7 cellular contexts compared by ENCODE assay signal in genomic region chr17:40063915-40064531, GRCh38. TPM values are rescaled to one million over a fixed set of nuclear protein-coding genes. Genes with fewer than 3 reads are reported as not detected.
A peak's percentile ranks its signal among the peaks of the same experiment; 100 is the strongest.
DNase-seq lines count a peak whose midpoint lies in the region; ATAC-seq and TF ChIP-seq lines count a peak whose summit lies in the region.
"Had no signal": no experiment of that assay in that cellular context is flagged by ENCODE, and none has a peak within 500 bp of the region (broad histone marks: within the 10 kb centered on the region; RNA-seq: fewer than 3 reads in every experiment).

No MANE protein-coding gene starts in this region.

- H2BK20ac ChIP-seq in IMR-90 (ENCODE audit: low read depth, low read length), result no peak overlapping the region

- peak overlapping the region; percentile 89 for H3K14ac ChIP-seq in IMR-90 (replicated peaks; ENCODE audit: low read depth, low read length)

- peak overlapping the region; percentile 85 for H2AK5ac ChIP-seq in IMR-90 (ENCODE audit: low read depth, low read length)

- H2AFZ ChIP-seq in IMR-90 (replicated peaks; ENCODE audit: low read length, poor library complexity), result no peak overlapping the region
- no peak overlapping the region for H2AFZ ChIP-seq in neural cell (ENCODE audit: low read depth, low read length)

- H3K56ac ChIP-seq in IMR-90 (ENCODE audit: extremely low read depth, insufficient read depth, low read length), result peak overlapping the region; percentile 60

- H3K36me3 Mint-ChIP-seq in MCF 10A (ENCODE audit: insufficient read depth, unreplicated experiment), result no peaks in the 10 kb centered on the region

- H3K27ac ChIP-seq in IMR-90 (ENCODE audit: insufficient read depth, low read length) (peak overlapping the region; percentile 64), neural cell (ENCODE audit: low read length) (peak overlapping the region; percentile 87)

- H2BK15ac ChIP-seq in IMR-90 (ENCODE audit: low read depth, low read length), result no peak overlapping the region

- peak overlapping the region; percentile 76; the same call in 1 of the 2 replicates for H4K91ac ChIP-seq in IMR-90 (ENCODE audit: insufficient read depth, low read depth, low read length)

- peak overlapping the region; percentile 95 for H3K4me3 ChIP-seq in IMR-90 (ENCODE audit: insufficient read depth, low read depth, low read length)
- peak overlapping the region; percentile 92 for H3K4me3 ChIP-seq in neural cell (ENCODE audit: low read length)

- H3K79me1 ChIP-seq in IMR-90 (ENCODE audit: low read depth in 1 of 2, low read length in 2 of 2), result peaks cover 27 to 60% of the 10 kb centered on the region in 2 experiments

- no peak overlapping the region for H3K18ac ChIP-seq in IMR-90 (ENCODE audit: low read depth, low read length)

- dilution Hi-C loops in IMR-90 (cut with HindIII; ENCODE audit: low sequenced_read_pairs, unreplicated experiment), result no loop called here

- no peaks in the 10 kb centered on the region for H3K27me3 ChIP-seq in IMR-90 (ENCODE audit: control insufficient read depth, insufficient read depth, low read length)
- H3K27me3 ChIP-seq in neural cell (ENCODE audit: insufficient read depth, low read depth, low read length), result no peaks in the 10 kb centered on the region

- H3K27me3 Mint-ChIP-seq in MCF 10A (ENCODE audit: insufficient read depth, unreplicated experiment), result no peaks in the 10 kb centered on the region

- TF ChIP-seq RAD21 in IMR-90 (IDR thresholded peaks at IDR 0.05; ENCODE audit: low read length), result no peak
- no peak for TF ChIP-seq RAD21 in neural cell (conservative IDR thresholded peaks at IDR 0.05)

- H3K9me2 ChIP-seq in neural cell (ENCODE audit: insufficient read depth, low read length), result no peaks in the 10 kb centered on the region

- 6% methylated on average over 6 of the region's 9 CpGs; no CpG with 5 or more reads in 1 of the 2 experiments for WGBS in IMR-90 (ENCODE audit: extremely low coverage in 2 of 2, insufficient read length in 1 of 2), 2 experiments

- H2BK5ac ChIP-seq in IMR-90 (ENCODE audit: low read depth, low read length, poor library complexity, severe bottlenecking), result peak overlapping the region; percentile 51

- H3K4me2 ChIP-seq in IMR-90 (ENCODE audit: low read depth, low read length) (peak overlapping the region; percentile 89), neural cell (ENCODE audit: low read length) (peak overlapping the region; percentile 54)

- H3K9me1 ChIP-seq in IMR-90 (ENCODE audit: insufficient read depth, low read length), result peaks cover 33% of the 10 kb centered on the region

- peak overlapping the region; percentile 27 for H3K27ac Mint-ChIP-seq in MCF 10A (ENCODE audit: low read depth, unreplicated experiment)

- H3K4me1 ChIP-seq in IMR-90 (ENCODE audit: control insufficient read depth, insufficient read depth, low read length), result peaks cover 30% of the 10 kb centered on the region

- H4K8ac ChIP-seq in IMR-90 (ENCODE audit: low read depth in 2 of 2, low read length in 2 of 2), result no peak overlapping the region; a peak in 2 of 4 replicates

- H4K20me1 ChIP-seq in IMR-90 (ENCODE audit: insufficient read depth, low read length) (peaks cover 25% of the 10 kb centered on the region; the same call in 1 of the 2 replicates), neural cell (ENCODE audit: insufficient read depth) (no peaks in the 10 kb centered on the region)

- H3K36me3 ChIP-seq in IMR-90 (ENCODE audit: control insufficient read depth, insufficient read depth, low read length), result no peaks in the 10 kb centered on the region
- no peaks in the 10 kb centered on the region for H3K36me3 ChIP-seq in neural cell (ENCODE audit: insufficient read depth, low read length)

- 0 out of 2 replicates have a peak overlapping the region, but pooled peaks have one; percentile 56 for H2BK120ac ChIP-seq in IMR-90 (ENCODE audit: low read depth, low read length)

- H3K23ac ChIP-seq in IMR-90 (ENCODE audit: low read depth, low read length), result peak overlapping the region; percentile 48

- TF ChIP-seq POLR2A in IMR-90 (IDR thresholded peaks at IDR 0.05; ENCODE audit: low read depth, low read length), result no peak

- intact Hi-C loops in IMR-90 (cut with micrococcal nuclease), result loop anchor here (2.0 kb wide), 1 partner anchor 23 kb away; no protein-coding TSS in a partner anchor
- intact Hi-C loops in MCF 10A (cut with micrococcal nuclease), result loop anchor here (1.0 to 2.0 kb wide), 2 partner anchors 23 to 49 kb away; no protein-coding TSS in a partner anchor

- H4K5ac ChIP-seq in IMR-90 (ENCODE audit: low read depth, low read length), result no peak overlapping the region

- CTCF ChIA-PET in IMR-90 (lab: Yijun Ruan, JAX), result interaction anchor here (0.6 to 3.9 kb wide), 5 partner anchors 11 to 217 kb away, joined by 3 to 24 read pairs (median 5); no protein-coding TSS in a partner anchor
- CTCF ChIA-PET in MCF 10A (lab: Yijun Ruan, JAX), result interaction anchor here (0.7 to 12.2 kb wide), 11 partner anchors 10 to 76 kb away, joined by 3 to 131 read pairs (median 6); partner anchors contain the start of genes MED24 and NR1D1

- H3F3A ChIP-seq in neural cell (ENCODE audit: insufficient read depth, low read length, poor library complexity, severe bottlenecking), result no peaks in the 10 kb centered on the region

- peaks cover 45% of the 10 kb centered on the region for H3K4me1 Mint-ChIP-seq in MCF 10A (ENCODE audit: insufficient read depth, unreplicated experiment)

- in situ Hi-C loops in IMR-90 (cut with MboI; ENCODE audit: low sequenced_read_pairs), result no loop called here

- H2AK9ac ChIP-seq in IMR-90 (replicated peaks; ENCODE audit: low read depth, low read length, poor library complexity), result peak overlapping the region; percentile 99

- H3K9me3 Mint-ChIP-seq in MCF 10A (ENCODE audit: unreplicated experiment), result no peaks in the 10 kb centered on the region

- BruUV-seq in IMR-90 (replicated peaks; lab: Mats Ljungman, UMichigan) (no TSS peak), MCF 10A (replicated peaks; lab: Mats Ljungman, UMichigan) (no TSS peak)

- H3K79me2 ChIP-seq in neural cell (replicated peaks; ENCODE audit: insufficient read depth, low read length), result peaks cover 22% of the 10 kb centered on the region

- H3K9ac ChIP-seq in IMR-90 (ENCODE audit: low read depth, low read length) (peak overlapping the region; percentile 88), neural cell (ENCODE audit: low read length) (peak overlapping the region; percentile 93)

- H3K4me3 Mint-ChIP-seq in MCF 10A (ENCODE audit: unreplicated experiment), result peak overlapping the region; percentile 89

- H3K9me3 ChIP-seq in IMR-90 (ENCODE audit: control insufficient read depth, insufficient read depth, low read length) (no peaks in the 10 kb centered on the region), neural cell (ENCODE audit: low read length) (no peaks in the 10 kb centered on the region)

- TF ChIP-seq CTCF in IMR-90 (conservative IDR thresholded peaks at IDR 0.05; ENCODE audit: low read depth, low read length) (no peak), MCF 10A (IDR thresholded peaks at IDR 0.05; ENCODE audit: unreplicated experiment) (no peak), neural cell (IDR thresholded peaks at IDR 0.05; ENCODE audit: poor library complexity, severe bottlenecking) (no peak)

- peak; percentile 99 for TF ChIP-seq EP300 in neural cell (conservative IDR thresholded peaks at IDR 0.05; ENCODE audit: poor library complexity, severe bottlenecking)

- no peak for DNase-seq in IMR-90
- no peak for DNase-seq in MCF 10A (ENCODE audit: unreplicated experiment)
- no peak for DNase-seq in hepatic stellate cell (ENCODE audit: low spot score)
- DNase-seq in glomerular visceral epithelial cell (ENCODE audit: extremely low spot score), result no peak

- POLR2A ChIA-PET in IMR-90 (lab: Charles Lee; ENCODE audit: unreplicated experiment) (interaction anchor here (1.0 kb wide), 1 partner anchor 10 kb away, joined by 4 read pairs; the partner anchor contains the start of gene MED24), MCF 10A (lab: Yijun Ruan, JAX) (interaction anchor here (0.7 to 7.9 kb wide), 14 partner anchors 8 to 447 kb away, joined by 3 to 99 read pairs (median 8); partner anchors contain the start of genes CASC3, MED24 and NR1D1)

- peak overlapping the region; percentile 85 for H3K4ac ChIP-seq in IMR-90 (ENCODE audit: low read depth, low read length)

- ATAC-seq in IMR-90 (ENCODE audit: low read depth), result no peak
- ATAC-seq in GM21447 (IDR thresholded peaks at IDR 0.05; ENCODE audit: unreplicated experiment), result no peak

TF ChIP-seq in IMR-90, 13 proteins besides CTCF, POLR2A, EP300 and RAD21 (continues in another document):
- TF ChIP-seq RCOR1 (IDR thresholded peaks at IDR 0.05; ENCODE audit: insufficient replicate concordance, low read length), result no peak

RNA-seq across cellular contexts. Expression of gene THRA, which starts 1.3 kb away (rescaled TPM):
- 20.8 and 22.0 TPM in 2 replicates for total RNA-seq in IMR-90 (2012; rRNA removed)
- 21.9 and 23.4 TPM in 2 replicates for polyA plus RNA-seq in IMR-90 (2012; rRNA removed)
- 22.4 and 25.8 TPM in 2 replicates for polyA plus RNA-seq in IMR-90 (2012; cell fraction: cytosol; rRNA removed)
- 17.8 and 22.5 TPM in 2 replicates for polyA plus RNA-seq in IMR-90 (2012; cell fraction: nucleus; rRNA removed; ENCODE audit: low replicate concordance)
- total RNA-seq in MCF 10A (2022), result 5.5 and 6.4 TPM in 2 replicates
- 97.2 and 111 TPM in 2 replicates for polyA plus RNA-seq in neural cell
- polyA minus RNA-seq in neural cell, result 66.8 and 74.3 TPM in 2 replicates

RNA-seq across cellular contexts. Expression of gene MED24, which starts 9.8 kb away (rescaled TPM):
- total RNA-seq in IMR-90 (2012; rRNA removed) (18.6 and 25.8 TPM in 2 replicates), MCF 10A (2022) (66.6 and 88.5 TPM in 2 replicates)
- polyA plus RNA-seq in IMR-90 (2012; rRNA removed) (73.6 and 79.0 TPM in 2 replicates), neural cell (159 and 161 TPM in 2 replicates)
- 29.9 and 49.0 TPM in 2 replicates for polyA plus RNA-seq in IMR-90 (2012; cell fraction: cytosol; rRNA removed)
- polyA plus RNA-seq in IMR-90 (2012; cell fraction: nucleus; rRNA removed; ENCODE audit: low replicate concordance), result 167 and 365 TPM in 2 replicates
- 120 and 133 TPM in 2 replicates for polyA minus RNA-seq in neural cell

RNA-seq across cellular contexts. Expression of gene NR1D1, which starts 36.4 kb away (rescaled TPM):
- total RNA-seq in IMR-90 (2012; rRNA removed), result 0.28 and 0.36 TPM in 2 replicates
- 4.4 and 7.2 TPM in 2 replicates for polyA plus RNA-seq in IMR-90 (2012; rRNA removed)
- polyA plus RNA-seq in IMR-90 (2012; cell fraction: cytosol; rRNA removed), result 4.1 and 8.6 TPM in 2 replicates
- polyA plus RNA-seq in IMR-90 (2012; cell fraction: nucleus; rRNA removed; ENCODE audit: low replicate concordance), result 11.1 and 25.2 TPM in 2 replicates
- 7.5 and 8.8 TPM in 2 replicates for total RNA-seq in MCF 10A (2022)
- 0.73 TPM in 1 of 2 replicates, not detected in the other for polyA plus RNA-seq in neural cell
- 0.24 and 0.35 TPM in 2 replicates for polyA minus RNA-seq in neural cell

RNA-seq across cellular contexts. Expression of gene CSF3, which starts 48.8 kb away (rescaled TPM):
- total RNA-seq in IMR-90 (2012; rRNA removed) (not detected in 2 replicates), MCF 10A (2022) (9.6 and 17.1 TPM in 2 replicates)
- polyA plus RNA-seq in IMR-90 (2012; rRNA removed) (not detected in 2 replicates), neural cell (0.32 TPM in 1 of 2 replicates, not detected in the other)
- 0.03 and 0.05 TPM in 2 replicates for polyA plus RNA-seq in IMR-90 (2012; cell fraction: cytosol; rRNA removed)
- polyA plus RNA-seq in IMR-90 (2012; cell fraction: nucleus; rRNA removed; ENCODE audit: low replicate concordance), result 0.04 TPM in 1 of 2 replicates, not detected in the other
- not detected in 2 replicates for polyA minus RNA-seq in neural cell
- total RNA-seq: SK-MEL-5 had no signal

RNA-seq across cellular contexts. Expression of gene MSL1, which starts 57.7 kb away (rescaled TPM):
- total RNA-seq in IMR-90 (2012; rRNA removed), result 28.3 and 29.7 TPM in 2 replicates
- 38.4 and 48.4 TPM in 2 replicates for polyA plus RNA-seq in IMR-90 (2012; rRNA removed)
- 12.2 and 14.7 TPM in 2 replicates for polyA plus RNA-seq in IMR-90 (2012; cell fraction: cytosol; rRNA removed)
- polyA plus RNA-seq in IMR-90 (2012; cell fraction: nucleus; rRNA removed; ENCODE audit: low replicate concordance), result 45.5 and 129 TPM in 2 replicates
- total RNA-seq in MCF 10A (2022), result 59.8 and 62.2 TPM in 2 replicates
- 118 and 137 TPM in 2 replicates for polyA plus RNA-seq in neural cell
- polyA minus RNA-seq in neural cell, result 103 and 105 TPM in 2 replicates
